Comparison of ENCODE assay signal across 19 cellular contexts in the genomic region with DNA sequence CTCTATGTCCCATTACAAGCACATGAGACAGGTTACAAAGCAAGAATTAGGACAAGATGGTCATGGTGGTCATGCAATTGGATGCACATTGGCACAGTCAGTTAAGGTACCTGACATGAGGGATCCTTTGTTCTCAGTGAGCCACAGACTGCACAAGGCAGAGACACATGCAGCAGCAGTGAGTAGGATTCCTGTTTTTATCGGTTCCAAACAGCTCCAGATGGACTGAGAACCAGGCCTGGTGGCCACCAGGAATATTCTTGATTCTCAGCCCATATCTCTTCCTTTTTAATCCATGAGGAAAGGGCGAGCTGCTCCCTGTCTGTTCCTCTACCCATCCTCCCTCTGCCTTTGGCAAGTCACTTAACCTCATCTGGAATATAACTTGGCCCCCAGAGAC.
DNase-seq lines count a peak whose midpoint lies in the region; ATAC-seq and TF ChIP-seq lines count a peak whose summit lies in the region.
"Had no signal": no experiment of that assay in that cellular context is flagged by ENCODE, and none has a peak within 500 bp of the region (broad histone marks: within the 10 kb centered on the region; RNA-seq: fewer than 3 reads in every experiment).

No MANE protein-coding gene starts in this region.

- intact Hi-C loops in dorsolateral prefrontal cortex (cut with DNase I) = no loop called here

- H3K27me3 ChIP-seq in dorsolateral prefrontal cortex = no peaks in the 10 kb centered on the region
- H3K27me3 ChIP-seq: Peyer's patch had no signal

- H3K4me3 ChIP-seq in dorsolateral prefrontal cortex = no peak overlapping the region
- H3K4me3 ChIP-seq: Peyer's patch had no signal

- ATAC-seq in HG03175 (IDR thresholded peaks at IDR 0.05; ENCODE audit: unreplicated experiment) = no peak

- DNase-seq in NCI-H82 (lab: John Stamatoyannopoulos, UW) (peak; percentile 62), NCI-H82 treated with DMSO at 0.1 percent for 48 hours (lab: John Stamatoyannopoulos, UW; ENCODE audit: unreplicated experiment) (no peak), SK-N-DZ (ENCODE audit: low spot score) (peak; percentile 66), dorsolateral prefrontal cortex (peak in 2 of 10 donors; percentile 53 to 63), AG08395 (ENCODE audit: low spot score) (no peak), NCI-H1930 (lab: John Stamatoyannopoulos, UW) (no peak)
- DNase-seq in activated CD4-positive, CD25-positive, alpha-beta regulatory T cell (lab: John Stamatoyannopoulos, UW) = no peak
- DNase-seq: CD4-positive, CD25-positive, alpha-beta regulatory T cell; COR-L47; DMS153; GF-D8; GOT3; MM.1S; NCI-H2081 treated with DMSO at 0.1 percent for 48 hours; NCI-H510A treated with DMSO at 0.1 percent for 48 hours; Peyer's patch; SW 1271 had no signal

- no peak for TF ChIP-seq CTCF in dorsolateral prefrontal cortex (IDR thresholded peaks at IDR 0.05 in 54 of 56, conservative IDR thresholded peaks at IDR 0.05 in 2 of 56; ENCODE audit: low read depth in 1 of 56, partially characterized antibody in 56 of 56)

- H3K27ac ChIP-seq in dorsolateral prefrontal cortex = peak overlapping the region in 39 of 59 donors; percentile 1 to 88 (median 49)
- H3K27ac ChIP-seq: 22Rv1, Peyer's patch had no signal

Comparison
In these comparisons a context has a peak if more than half of its experiments do, and no peak if none do; other contexts are left out.
1. DNase-seq: peak in NCI-H82 (single experiment) and SK-N-DZ (single experiment); none in NCI-H82 treated with DMSO at 0.1 percent for 48 hours (single experiment), AG08395 (single experiment), activated CD4-positive, CD25-positive, alpha-beta regulatory T cell (0 of 4) and NCI-H1930 (0 of 2).